30 cellular contexts compared by ENCODE assay signal in genomic region chr10:97134202-97134601, GRCh38. TPM values are rescaled to one million over a fixed set of nuclear protein-coding genes. Genes with fewer than 3 reads are reported as not detected.
"Had no signal": no experiment of that assay in that cellular context is flagged by ENCODE, and none has a peak within 500 bp of the region (broad histone marks: within the 10 kb centered on the region; RNA-seq: fewer than 3 reads in every experiment).

No MANE protein-coding gene starts in this region.

- H3K4me1 ChIP-seq: adrenal gland, ascending aorta, colonic mucosa, testis, uterus had no signal

- H3K4me3 Mint-ChIP-seq: activated B cell treated with CpG ODN at 0.5 μM for 24 hours; activated CD4-positive, alpha-beta T cell treated with anti-CD3 and anti-CD28 coated beads for 36 hours; activated naive CD8-positive, alpha-beta T cell; activated T-cell treated with anti-CD3 and anti-CD28 coated beads, Interleukin-2, amount 50 U/mL, for 24 hours; activated T-helper 17 cell treated with anti-CD3 and anti-CD28 coated beads, Interleukin-2, amount 50 U/mL, for 72 hours; memory B cell; nephron; stimulated activated memory B cell treated with anti-CD40 and anti-IgM and Interleukin-4, amounts not matched to agents 10 μg/mL and 1 μg/mL and 100 μg/mL, for 72 hours had no signal

- ATAC-seq: activated CD4-positive, alpha-beta T cell treated with anti-CD3 and anti-CD28 coated beads for 36 hours; activated T-helper 17 cell treated with anti-CD3 and anti-CD28 coated beads, Interleukin-2, amount 50 U/mL, for 72 hours; gastroesophageal sphincter; left colon; sciatic nerve; stimulated activated memory B cell treated with anti-CD40 and anti-IgM and Interleukin-4, amounts not matched to agents 10 μg/mL and 1 μg/mL and 100 μg/mL, for 72 hours had no signal

- H3K27me3 ChIP-seq: adrenal gland, ascending aorta, colonic mucosa, gastroesophageal sphincter, testis, uterus had no signal

- H3K4me3 ChIP-seq: adrenal gland, ascending aorta, colonic mucosa, dorsolateral prefrontal cortex, gastroesophageal sphincter, testis, uterus had no signal

- H3K36me3 Mint-ChIP-seq: activated naive CD8-positive, alpha-beta T cell; memory B cell; stimulated activated memory B cell treated with anti-CD40 and anti-IgM and Interleukin-4, amounts not matched to agents 10 μg/mL and 1 μg/mL and 100 μg/mL, for 72 hours had no signal

- H3K9me3 ChIP-seq: adrenal gland, ascending aorta, colonic mucosa, gastroesophageal sphincter, testis, uterus had no signal

- H3K27ac ChIP-seq: adrenal gland, ascending aorta, colonic mucosa, dorsolateral prefrontal cortex, epithelial cell of prostate, gastroesophageal sphincter, testis, uterus had no signal

- H3K27ac Mint-ChIP-seq: activated B cell treated with CpG ODN at 0.5 μM for 24 hours; activated CD4-positive, alpha-beta T cell treated with anti-CD3 and anti-CD28 coated beads for 36 hours; activated naive CD8-positive, alpha-beta T cell; activated T-cell treated with anti-CD3 and anti-CD28 coated beads, Interleukin-2, amount 50 U/mL, for 24 hours; activated T-helper 17 cell treated with anti-CD3 and anti-CD28 coated beads, Interleukin-2, amount 50 U/mL, for 72 hours; memory B cell; stimulated activated memory B cell treated with anti-CD40 and anti-IgM and Interleukin-4, amounts not matched to agents 10 μg/mL and 1 μg/mL and 100 μg/mL, for 72 hours had no signal

- H3K9me3 Mint-ChIP-seq: activated B cell treated with CpG ODN at 0.5 μM for 24 hours; activated T-cell treated with anti-CD3 and anti-CD28 coated beads, Interleukin-2, amount 50 U/mL, for 24 hours; activated T-helper 17 cell treated with anti-CD3 and anti-CD28 coated beads, Interleukin-2, amount 50 U/mL, for 72 hours; memory B cell; nephron; stimulated activated memory B cell treated with anti-CD40 and anti-IgM and Interleukin-4, amounts not matched to agents 10 μg/mL and 1 μg/mL and 100 μg/mL, for 72 hours had no signal

- H3K4me1 Mint-ChIP-seq: activated B cell treated with CpG ODN at 0.5 μM for 24 hours; activated CD4-positive, alpha-beta T cell treated with anti-CD3 and anti-CD28 coated beads for 36 hours; activated T-helper 17 cell treated with anti-CD3 and anti-CD28 coated beads, Interleukin-2, amount 50 U/mL, for 72 hours; memory B cell had no signal

- H3K36me3 ChIP-seq: adrenal gland, ascending aorta, colonic mucosa, gastroesophageal sphincter, uterus had no signal

- DNase-seq: activated B cell treated with CpG ODN at 0.5 μM for 24 hours; activated CD4-positive, alpha-beta T cell treated with anti-CD3 and anti-CD28 coated beads for 36 hours; activated CD4-positive, alpha-beta T cell treated with anti-CD3 and anti-CD28 coated beads, Interleukin-2, amount 50 U/mL, for 4 hours; activated CD8-positive, alpha-beta memory T cell treated with anti-CD3 and anti-CD28 coated beads for 24 hours; activated CD8-positive, alpha-beta memory T cell treated with anti-CD3 and anti-CD28 coated beads, Interleukin-2, amount 50 U/mL, for 4 hours; activated naive CD4-positive, alpha-beta T cell; activated T-cell treated with anti-CD3 and anti-CD28 coated beads, Interleukin-2, amount 50 U/mL, for 24 hours; adrenal gland; colonic mucosa; dorsolateral prefrontal cortex; head of caudate nucleus; islet precursor cell; left colon; occipital lobe; small intestine; stimulated activated CD4-positive, alpha-beta T cell treated with anti-CD3 and anti-CD28 coated beads, Interleukin-15, amount 100 ng/mL, for 24 hours; T1000; testis; trophoblast cell; uterus had no signal

- H3K27me3 Mint-ChIP-seq: activated CD4-positive, alpha-beta T cell treated with anti-CD3 and anti-CD28 coated beads for 36 hours; activated naive CD8-positive, alpha-beta T cell had no signal

RNA-seq across cellular contexts. Expression of gene SLIT1, which starts 51.6 kb away (rescaled TPM):
- total RNA-seq: ascending aorta, lower leg skin had no signal
